In genomic region chr10:15121707-15122106, GRCh38 we compare ENCODE assay signal across 1 cellular context.
TF ChIP-seq lines count a peak whose summit lies in the region.

No MANE protein-coding gene starts in this region.

TF ChIP-seq in HEK293, 187 proteins besides CTCF, POLR2A, EP300 and RAD21 (continued from another document):
- TF ChIP-seq ATF2 (tag by site-specific recombination; IDR thresholded peaks at IDR 0.05; ENCODE audit: low read depth), result peak; percentile 62; the same call in 1 of the 2 replicates
